ENCODE assay signal across 8 cellular contexts in the genomic region with DNA sequence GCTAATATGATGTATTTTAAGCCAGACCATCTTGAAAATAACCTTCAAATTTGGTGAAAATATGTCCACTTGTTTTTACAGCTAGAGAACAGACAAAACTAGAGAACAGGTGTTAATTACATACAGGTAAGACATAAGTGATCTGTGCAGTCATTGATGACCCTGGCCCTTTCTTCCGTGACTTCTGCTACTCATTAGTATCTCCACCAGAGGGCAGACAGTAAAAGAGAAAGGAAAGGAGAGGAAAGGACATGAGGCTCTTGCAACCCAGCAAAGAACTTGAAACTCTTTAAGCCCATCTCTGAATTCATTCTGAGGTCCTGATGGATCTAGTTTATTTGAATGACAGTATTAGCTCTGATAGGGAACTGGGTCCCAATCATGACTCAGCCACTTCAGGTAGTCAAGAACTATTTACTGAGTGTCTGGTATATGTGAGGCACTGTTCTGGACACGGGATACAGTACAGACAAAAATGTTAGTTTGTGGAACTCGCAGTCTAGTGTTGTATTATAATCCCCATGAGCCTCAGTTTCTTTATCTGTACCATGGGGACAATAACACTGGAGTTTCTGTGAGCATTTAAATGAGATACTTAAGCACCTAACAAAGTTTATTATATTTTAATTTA.
DNase-seq lines count a peak whose midpoint lies in the region; ATAC-seq and TF ChIP-seq lines count a peak whose summit lies in the region.

No MANE protein-coding gene starts in this region.

- H3K36me3 ChIP-seq in RWPE2 (ENCODE audit: low read depth): no peaks in the 10 kb centered on the region

- DNase-seq in stimulated activated naive CD8-positive, alpha-beta T cell treated with anti-CD3 and anti-CD28 coated beads, Interleukin-15, amount 100 ng/mL, for 72 hours: peak in 1 of 2 donors; percentile 30
- no peak for DNase-seq in stimulated activated naive CD8-positive, alpha-beta T cell treated with anti-CD3 and anti-CD28 coated beads, Interleukin-15, Interleukin-2, amounts not matched to agents 100 U/mL and 50 U/mL, for 24 hours
- DNase-seq in H4 (ENCODE audit: low spot score) (peak; percentile 20), LNCaP clone FGC (ENCODE audit: low read depth) (no peak), RWPE2 (ENCODE audit: low spot score) (no peak), endothelial cell (ENCODE audit: low spot score) (peak; percentile 9), retinal pigment epithelial cell (ENCODE audit: low read depth) (no peak), posterior vena cava (ENCODE audit: low spot score) (no peak)

- H3K27me3 Mint-ChIP-seq in stimulated activated naive CD8-positive, alpha-beta T cell treated with anti-CD3 and anti-CD28 coated beads, Interleukin-15, amount 100 ng/mL, for 72 hours: no peaks in the 10 kb centered on the region
- H3K27me3 Mint-ChIP-seq in endothelial cell (ENCODE audit: unreplicated experiment): peaks cover under 1% of the 10 kb centered on the region

- intact Hi-C loops in posterior vena cava (cut with DNase I): no loop called here

- peak; percentile 50 for ATAC-seq in stimulated activated naive CD8-positive, alpha-beta T cell treated with anti-CD3 and anti-CD28 coated beads, Interleukin-15, amount 100 ng/mL, for 72 hours
- no peak for ATAC-seq in stimulated activated naive CD8-positive, alpha-beta T cell treated with anti-CD3 and anti-CD28 coated beads, Interleukin-15, Interleukin-2, amounts not matched to agents 100 U/mL and 50 U/mL, for 24 hours
- peak; percentile 55; the same call in 1 of the 3 replicates for ATAC-seq in RWPE2 (ENCODE audit: low read depth)

- TF ChIP-seq CTCF in LNCaP clone FGC (IDR thresholded peaks at IDR 0.05; ENCODE audit: control insufficient read depth, extremely low read depth, insufficient read depth) (peak; percentile 47), RWPE2 (IDR thresholded peaks at IDR 0.05; ENCODE audit: poor library complexity, severe bottlenecking) (peak; percentile 55), endothelial cell (IDR thresholded peaks at IDR 0.05; ENCODE audit: unreplicated experiment) (peak; percentile 28), retinal pigment epithelial cell (conservative IDR thresholded peaks at IDR 0.05; ENCODE audit: low read depth, low read length) (peak; percentile 61)

- no peaks in the 10 kb centered on the region for H3K27me3 ChIP-seq in RWPE2 (ENCODE audit: insufficient read depth, poor library complexity, severe bottlenecking)

- H3K4me1 Mint-ChIP-seq in stimulated activated naive CD8-positive, alpha-beta T cell treated with anti-CD3 and anti-CD28 coated beads, Interleukin-15, amount 100 ng/mL, for 72 hours: peaks cover 43% of the 10 kb centered on the region
- peaks cover 2% of the 10 kb centered on the region for H3K4me1 Mint-ChIP-seq in endothelial cell (ENCODE audit: unreplicated experiment)

- no peak overlapping the region for H3K4me3 Mint-ChIP-seq in stimulated activated naive CD8-positive, alpha-beta T cell treated with anti-CD3 and anti-CD28 coated beads, Interleukin-15, amount 100 ng/mL, for 72 hours
- H3K4me3 Mint-ChIP-seq in endothelial cell (ENCODE audit: unreplicated experiment): no peak overlapping the region

- H3K27ac Mint-ChIP-seq in stimulated activated naive CD8-positive, alpha-beta T cell treated with anti-CD3 and anti-CD28 coated beads, Interleukin-15, amount 100 ng/mL, for 72 hours: no peak overlapping the region
- H3K27ac Mint-ChIP-seq in endothelial cell (ENCODE audit: unreplicated experiment): no peak overlapping the region

- no peaks in the 10 kb centered on the region for H3K4me1 ChIP-seq in RWPE2 (ENCODE audit: insufficient read depth, poor library complexity, severe bottlenecking)

- H3K4me3 ChIP-seq in LNCaP clone FGC (ENCODE audit: low read depth, low read length) (no peak overlapping the region), RWPE2 (ENCODE audit: severe bottlenecking) (no peak overlapping the region), retinal pigment epithelial cell (ENCODE audit: low read length) (no peak overlapping the region)

- no peak overlapping the region for H3K27ac ChIP-seq in RWPE2 (ENCODE audit: poor library complexity, severe bottlenecking)

- H3K9me3 Mint-ChIP-seq in stimulated activated naive CD8-positive, alpha-beta T cell treated with anti-CD3 and anti-CD28 coated beads, Interleukin-15, amount 100 ng/mL, for 72 hours: no peaks in the 10 kb centered on the region
- H3K9me3 Mint-ChIP-seq in endothelial cell (ENCODE audit: unreplicated experiment): no peaks in the 10 kb centered on the region

- no peaks in the 10 kb centered on the region for H3K36me3 Mint-ChIP-seq in endothelial cell (ENCODE audit: low read depth, unreplicated experiment)

- H3K9me3 ChIP-seq in RWPE2 (ENCODE audit: severe bottlenecking): no peaks in the 10 kb centered on the region

Comparison
In these comparisons a context has a peak if more than half of its experiments do, and no peak if none do; other contexts are left out.
1. DNase-seq: peak in H4 (single experiment) and endothelial cell (single experiment); none in stimulated activated naive CD8-positive, alpha-beta T cell treated with anti-CD3 and anti-CD28 coated beads, Interleukin-15, Interleukin-2, amounts not matched to agents 100 U/mL and 50 U/mL, for 24 hours (single experiment), LNCaP clone FGC (single experiment), RWPE2 (single experiment), retinal pigment epithelial cell (single experiment) and posterior vena cava (single experiment).
2. Peak in every context shown above with its lines, with median percentiles within 50 percentile points of each other: CTCF ChIP-seq.